Comparison of ENCODE assay signal across 11 cellular contexts in genomic region chr15:74863239-74864056, GRCh38. TPM values are rescaled to one million over a fixed set of nuclear protein-coding genes. Genes with fewer than 3 reads are reported as not detected.
A peak's percentile ranks its signal among the peaks of the same experiment; 100 is the strongest.
DNase-seq lines count a peak whose midpoint lies in the region; ATAC-seq and TF ChIP-seq lines count a peak whose summit lies in the region.
"Had no signal": no experiment of that assay in that cellular context is flagged by ENCODE, and none has a peak within 500 bp of the region (broad histone marks: within the 10 kb centered on the region; RNA-seq: fewer than 3 reads in every experiment).

No MANE protein-coding gene starts in this region.

- no peaks in the 10 kb centered on the region for H3K9me3 ChIP-seq in transverse colon
- H3K9me3 ChIP-seq in BE2C = no peaks in the 10 kb centered on the region

- intact Hi-C loops in transverse colon (cut with DNase I; ENCODE audit: low total_unique reads) = no loop called here

- H3K36me3 ChIP-seq in transverse colon (no peaks in the 10 kb centered on the region), BE2C (peaks cover 7% of the 10 kb centered on the region)

- H3K27ac Mint-ChIP-seq in activated naive CD4-positive, alpha-beta T cell treated with anti-CD3 and anti-CD28 coated beads, Interleukin-2, amount 50 U/mL, for 24 hours = peak overlapping the region; percentile 79
- H3K27ac Mint-ChIP-seq in activated T-cell treated with anti-CD3 and anti-CD28 coated beads, Interleukin-2, amount 50 U/mL, for 72 hours = peak overlapping the region; percentile 58

- in situ Hi-C loops in transverse colon (cut with MboI; ENCODE audit: low pct_ligation_motif_present in 1 of 4, low pct_unique_long_range_greater_than_20kb in 1 of 4, low sequenced_read_pairs in 3 of 4) = no loop called here

- H3K4me3 Mint-ChIP-seq in activated naive CD4-positive, alpha-beta T cell treated with anti-CD3 and anti-CD28 coated beads, Interleukin-2, amount 50 U/mL, for 24 hours = peak overlapping the region; percentile 3
- peak overlapping the region in 1 of 2 donors; percentile 0 for H3K4me3 Mint-ChIP-seq in activated T-cell treated with anti-CD3 and anti-CD28 coated beads, Interleukin-2, amount 50 U/mL, for 72 hours

- peak overlapping the region; percentile 54 to 95 (median 92) for H3K27ac ChIP-seq in transverse colon
- H3K27ac ChIP-seq: C4-2B had no signal

- no peaks in the 10 kb centered on the region for H3K9me3 Mint-ChIP-seq in activated naive CD4-positive, alpha-beta T cell treated with anti-CD3 and anti-CD28 coated beads, Interleukin-2, amount 50 U/mL, for 24 hours
- H3K9me3 Mint-ChIP-seq in activated T-cell treated with anti-CD3 and anti-CD28 coated beads, Interleukin-2, amount 50 U/mL, for 72 hours = no peaks in the 10 kb centered on the region

- TF ChIP-seq CTCF in transverse colon (IDR thresholded peaks at IDR 0.05) = no peak
- no peak for TF ChIP-seq CTCF in BE2C (IDR thresholded peaks at IDR 0.05; ENCODE audit: low read depth, low read length)

- H3K4me1 Mint-ChIP-seq in activated naive CD4-positive, alpha-beta T cell treated with anti-CD3 and anti-CD28 coated beads, Interleukin-2, amount 50 U/mL, for 24 hours = peaks cover 68% of the 10 kb centered on the region
- H3K4me1 Mint-ChIP-seq in activated T-cell treated with anti-CD3 and anti-CD28 coated beads, Interleukin-2, amount 50 U/mL, for 72 hours (ENCODE audit: low read depth) = peaks cover 68% of the 10 kb centered on the region

- no peak overlapping the region for H3K4me3 ChIP-seq in transverse colon
- H3K4me3 ChIP-seq in BE2C (ENCODE audit: low read depth, low read length) = no peak overlapping the region

- H3K36me3 Mint-ChIP-seq in activated naive CD4-positive, alpha-beta T cell treated with anti-CD3 and anti-CD28 coated beads, Interleukin-2, amount 50 U/mL, for 24 hours = peaks cover 7% of the 10 kb centered on the region
- peaks cover 2 to 6% of the 10 kb centered on the region in 2 donors for H3K36me3 Mint-ChIP-seq in activated T-cell treated with anti-CD3 and anti-CD28 coated beads, Interleukin-2, amount 50 U/mL, for 72 hours (ENCODE audit: insufficient read depth in 2 of 2)

- DNase-seq in activated naive CD4-positive, alpha-beta T cell (lab: John Stamatoyannopoulos, UW) = no peak
- no peak for DNase-seq in activated T-cell treated with anti-CD3 and anti-CD28 coated beads, Interleukin-2, amount 50 U/mL, for 72 hours
- DNase-seq in islet precursor cell (peak; percentile 70), transverse colon (no peak), COLO668 (lab: John Stamatoyannopoulos, UW; ENCODE audit: unreplicated experiment) (no peak), midbrain (lab: John Stamatoyannopoulos, UW) (no peak), BE2C (no peak)
- DNase-seq: stimulated activated CD4-positive, alpha-beta T cell treated with anti-CD3 and anti-CD28 coated beads, Interleukin-4, amount 100 ng/mL, for 4 hours had no signal

- H3K27me3 Mint-ChIP-seq in activated naive CD4-positive, alpha-beta T cell treated with anti-CD3 and anti-CD28 coated beads, Interleukin-2, amount 50 U/mL, for 24 hours = no peaks in the 10 kb centered on the region
- H3K27me3 Mint-ChIP-seq in activated T-cell treated with anti-CD3 and anti-CD28 coated beads, Interleukin-2, amount 50 U/mL, for 72 hours (ENCODE audit: low read depth) = no peaks in the 10 kb centered on the region

- no peak for TF ChIP-seq POLR2A in transverse colon (IDR thresholded peaks at IDR 0.05)

- WGBS in transverse colon (ENCODE audit: low coverage in 1 of 2), 2 donors = 63% methylated on average over 11 of the region's 11 CpGs; no CpG with 5 or more reads in 1 of the 2 donors

- H3K27me3 ChIP-seq in transverse colon (no peaks in the 10 kb centered on the region), BE2C (no peaks in the 10 kb centered on the region)

- no peak for TF ChIP-seq EP300 in transverse colon (IDR thresholded peaks at IDR 0.05; ENCODE audit: low read depth)

- peaks cover 31 to 75% (median 69%) of the 10 kb centered on the region in 4 donors for H3K4me1 ChIP-seq in transverse colon
- H3K4me1 ChIP-seq in BE2C = no peaks in the 10 kb centered on the region

- peak; percentile 67 to 77 for ATAC-seq in activated T-cell treated with anti-CD3 and anti-CD28 coated beads, Interleukin-2, amount 50 U/mL, for 72 hours (replicated peaks in 1 of 2)

RNA-seq across cellular contexts. Expression of gene SCAMP2, which starts 9.7 kb away (rescaled TPM):
- 10 to 100 TPM; 66.4 to 77.0 TPM for total RNA-seq in activated T-cell treated with anti-CD3 and anti-CD28 coated beads, Interleukin-2, amount 50 U/mL, for 72 hours
- total RNA-seq in transverse colon = 100 to 1,000 TPM; 154 to 234 (median 193) TPM
- 76.6 TPM for polyA plus RNA-seq in BE2C (2012; ENCODE audit: insufficient read depth, insufficient read length, low read depth)

RNA-seq across cellular contexts. Expression of gene ULK3, which starts 20.5 kb away (rescaled TPM):
- total RNA-seq in activated T-cell treated with anti-CD3 and anti-CD28 coated beads, Interleukin-2, amount 50 U/mL, for 72 hours = 10 to 100 TPM; 48.5 to 53.8 TPM
- 100 to 1,000 TPM; 138 to 473 (median 312) TPM for total RNA-seq in transverse colon
- polyA plus RNA-seq in BE2C (2012; ENCODE audit: insufficient read depth, insufficient read length, low read depth) = 152 TPM

RNA-seq across cellular contexts. Expression of gene MPI, which starts 26.4 kb away (rescaled TPM):
- 10 to 100 TPM; 29.6 to 32.1 TPM for total RNA-seq in activated T-cell treated with anti-CD3 and anti-CD28 coated beads, Interleukin-2, amount 50 U/mL, for 72 hours
- total RNA-seq in transverse colon = 100 to 1,000 TPM in 2 of 4 donors, 10 to 100 TPM in 2; 63.1 to 176 (median 98.4) TPM
- polyA plus RNA-seq in BE2C (2012; ENCODE audit: insufficient read depth, insufficient read length, low read depth) = 72.1 TPM

RNA-seq across cellular contexts. Expression of gene CPLX3, which starts 37.0 kb away (rescaled TPM):
- under 1 TPM; 0.14 to 0.17 TPM for total RNA-seq in activated T-cell treated with anti-CD3 and anti-CD28 coated beads, Interleukin-2, amount 50 U/mL, for 72 hours
- not detected for total RNA-seq in transverse colon
- not detected for polyA plus RNA-seq in BE2C (2012; ENCODE audit: insufficient read depth, insufficient read length, low read depth)
- total RNA-seq: fibroblast of lung had no signal
- polyA plus RNA-seq: fibroblast of lung had no signal

RNA-seq across cellular contexts. Expression of gene FAM219B, which starts 43.2 kb away (rescaled TPM):
- total RNA-seq in activated T-cell treated with anti-CD3 and anti-CD28 coated beads, Interleukin-2, amount 50 U/mL, for 72 hours = 10 to 100 TPM; 88.3 to 90.1 TPM
- total RNA-seq in transverse colon = 100 to 1,000 TPM in 1 of 4 donors, 10 to 100 TPM in 3; 62.8 to 428 (median 68.7) TPM
- polyA plus RNA-seq in BE2C (2012; ENCODE audit: insufficient read depth, insufficient read length, low read depth) = 85.6 TPM
